ENCODE assay signal across 1 cellular context in the genomic region with DNA sequence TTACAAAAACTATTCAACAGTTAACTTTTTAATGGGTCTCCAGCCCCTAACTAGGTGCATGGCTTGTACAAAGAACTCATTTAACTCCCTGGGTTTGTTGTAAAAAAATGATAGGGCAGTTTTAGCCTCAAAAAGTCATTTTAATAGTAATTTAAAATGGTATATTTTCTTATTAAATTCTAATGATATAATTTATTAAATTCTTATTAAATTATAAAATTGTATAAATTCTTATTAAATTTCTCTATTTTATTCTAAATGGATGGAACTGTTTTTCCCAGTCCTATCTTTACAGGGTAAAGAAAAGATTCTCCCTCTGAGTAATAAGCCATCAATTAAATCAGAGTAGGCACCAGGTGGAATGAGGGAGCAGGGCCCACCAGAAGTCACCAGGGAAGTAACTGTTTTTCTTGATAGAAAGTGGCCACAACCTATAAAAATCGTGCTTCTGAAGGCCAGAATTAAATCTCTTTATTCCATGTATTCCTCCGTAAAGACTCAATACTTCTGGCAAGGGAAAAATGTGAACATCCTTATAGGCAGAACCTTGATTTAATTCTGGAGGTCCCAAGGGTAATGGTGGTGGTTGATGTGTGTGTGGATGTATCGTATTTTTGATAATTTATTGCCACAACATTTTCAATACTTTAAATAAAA.
TF ChIP-seq lines count a peak whose summit lies in the region.

No MANE protein-coding gene starts in this region.

TF ChIP-seq in endothelial cell of umbilical vein, 7 proteins besides CTCF, POLR2A, EP300 and RAD21:
- TF ChIP-seq JUN (IDR thresholded peaks at IDR 0.05; ENCODE audit: borderline replicate concordance, insufficient read depth, insufficient read length, low read depth) (no peak), MYC (IDR thresholded peaks at IDR 0.05; ENCODE audit: low read depth, low read length) (no peak), FOS (IDR thresholded peaks at IDR 0.05; ENCODE audit: borderline replicate concordance, insufficient read depth, low read length) (no peak), EZH2 (IDR thresholded peaks at IDR 0.05; ENCODE audit: borderline replicate concordance, low read depth, low read length, severe bottlenecking) (no peak)
TF ChIP-seq in endothelial cell of umbilical vein: peak in this region for 0.
